Comparison of ENCODE assay signal across 8 cellular contexts in the genomic region with DNA sequence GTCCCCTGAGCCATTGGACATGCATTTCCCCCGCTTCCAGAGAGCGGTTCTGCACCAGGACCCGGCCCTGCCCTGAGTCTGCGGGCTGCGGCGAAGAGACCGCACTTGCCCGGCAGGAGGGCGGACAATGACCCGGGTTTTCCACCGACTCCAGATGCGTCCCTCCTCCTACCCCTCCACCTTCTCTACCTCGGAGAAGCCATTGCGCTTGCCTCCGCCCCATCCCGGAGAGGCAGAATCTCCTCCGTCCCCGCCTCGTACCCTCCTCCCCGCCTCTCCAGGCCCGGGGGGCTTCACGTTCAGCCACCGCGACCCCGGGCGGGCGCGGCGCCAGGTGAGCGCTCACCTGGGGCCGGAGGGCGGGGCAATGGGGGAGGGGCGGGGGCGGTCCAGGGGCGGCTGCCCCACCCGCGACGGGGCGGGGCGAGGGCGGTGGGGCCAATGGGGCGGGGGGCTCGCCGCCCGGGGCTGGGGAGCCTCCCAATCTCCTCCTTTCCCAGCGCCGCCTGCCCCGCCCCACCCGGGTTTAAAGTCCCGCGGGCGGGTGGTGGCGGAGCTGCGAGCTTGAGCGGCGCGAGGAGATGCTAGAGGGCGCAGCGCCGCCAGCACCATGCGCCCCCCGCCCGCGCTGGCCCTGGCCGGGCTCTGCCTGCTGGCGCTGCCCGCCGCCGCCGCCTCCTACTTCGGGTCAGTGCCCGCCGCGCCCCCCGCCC. TPM values are rescaled to one million over a fixed set of nuclear protein-coding genes. Genes with fewer than 3 reads are reported as not detected.
DNase-seq lines count a peak whose midpoint lies in the region; ATAC-seq and TF ChIP-seq lines count a peak whose summit lies in the region.

A gene with protein sequence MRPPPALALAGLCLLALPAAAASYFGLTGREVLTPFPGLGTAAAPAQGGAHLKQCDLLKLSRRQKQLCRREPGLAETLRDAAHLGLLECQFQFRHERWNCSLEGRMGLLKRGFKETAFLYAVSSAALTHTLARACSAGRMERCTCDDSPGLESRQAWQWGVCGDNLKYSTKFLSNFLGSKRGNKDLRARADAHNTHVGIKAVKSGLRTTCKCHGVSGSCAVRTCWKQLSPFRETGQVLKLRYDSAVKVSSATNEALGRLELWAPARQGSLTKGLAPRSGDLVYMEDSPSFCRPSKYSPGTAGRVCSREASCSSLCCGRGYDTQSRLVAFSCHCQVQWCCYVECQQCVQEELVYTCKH (plus strand): TSS at position 555 of the 713 bp plus-strand sequence. CDS start 56 bp downstream, at position 611.

- H3K4me1 ChIP-seq in foreskin keratinocyte: no peaks in the 10 kb centered on the region

- peaks cover 48% of the 10 kb centered on the region for H3K27me3 Mint-ChIP-seq in activated naive CD4-positive, alpha-beta T cell treated with anti-CD3 and anti-CD28 coated beads, Interleukin-2, amount 50 U/mL, for 24 hours
- H3K27me3 Mint-ChIP-seq in progenitor cell of endocrine pancreas: peaks cover 87% of the 10 kb centered on the region

- no peaks in the 10 kb centered on the region for H3K9me3 Mint-ChIP-seq in activated naive CD4-positive, alpha-beta T cell treated with anti-CD3 and anti-CD28 coated beads, Interleukin-2, amount 50 U/mL, for 24 hours
- H3K9me3 Mint-ChIP-seq in progenitor cell of endocrine pancreas (ENCODE audit: low read depth): no peaks in the 10 kb centered on the region

- TF ChIP-seq CTCF in foreskin keratinocyte (conservative IDR thresholded peaks at IDR 0.05) (no peak), progenitor cell of endocrine pancreas (IDR thresholded peaks at IDR 0.05; ENCODE audit: unreplicated experiment) (no peak)

- H3K36me3 Mint-ChIP-seq in activated naive CD4-positive, alpha-beta T cell treated with anti-CD3 and anti-CD28 coated beads, Interleukin-2, amount 50 U/mL, for 24 hours: no peaks in the 10 kb centered on the region
- no peaks in the 10 kb centered on the region for H3K36me3 Mint-ChIP-seq in progenitor cell of endocrine pancreas (ENCODE audit: insufficient read depth)

- H3K27ac Mint-ChIP-seq in activated naive CD4-positive, alpha-beta T cell treated with anti-CD3 and anti-CD28 coated beads, Interleukin-2, amount 50 U/mL, for 24 hours: no peak within 1 kb of the TSS
- peak within 1 kb of the TSS; percentile 80 for H3K27ac Mint-ChIP-seq in progenitor cell of endocrine pancreas

- ATAC-seq in SK-N-SH treated with all-trans-retinoic acid at 6 μM for 48 hours (peak; percentile 40), foreskin keratinocyte (peak; percentile 24), HG02798 (IDR thresholded peaks at IDR 0.05; ENCODE audit: poor library complexity, unreplicated experiment) (no peak), HG02571 (IDR thresholded peaks at IDR 0.05; ENCODE audit: unreplicated experiment) (no peak)

- H3K27ac ChIP-seq in foreskin keratinocyte: no peak within 1 kb of the TSS

- H3K4me1 Mint-ChIP-seq in activated naive CD4-positive, alpha-beta T cell treated with anti-CD3 and anti-CD28 coated beads, Interleukin-2, amount 50 U/mL, for 24 hours: peaks cover 8% of the 10 kb centered on the region
- no peaks in the 10 kb centered on the region for H3K4me1 Mint-ChIP-seq in progenitor cell of endocrine pancreas (ENCODE audit: low read depth)

- H3K27me3 ChIP-seq in foreskin keratinocyte: peaks cover 87% of the 10 kb centered on the region

- peak within 1 kb of the TSS; percentile 66 for H3K4me3 Mint-ChIP-seq in activated naive CD4-positive, alpha-beta T cell treated with anti-CD3 and anti-CD28 coated beads, Interleukin-2, amount 50 U/mL, for 24 hours
- peak within 1 kb of the TSS; percentile 74 for H3K4me3 Mint-ChIP-seq in progenitor cell of endocrine pancreas (ENCODE audit: low read depth)

- no peak for DNase-seq in activated naive CD4-positive, alpha-beta T cell (lab: John Stamatoyannopoulos, UW)
- DNase-seq in foreskin keratinocyte (no peak), progenitor cell of endocrine pancreas (ENCODE audit: low spot score, unreplicated experiment) (peak; percentile 53), RKO (ENCODE audit: low spot score) (no peak)

TF ChIP-seq in SK-N-SH treated with all-trans-retinoic acid at 6 μM for 48 hours, 23 proteins besides CTCF, POLR2A, EP300 and RAD21:
- TF ChIP-seq SNAI2 (CRISPR knock-in tag; IDR thresholded peaks at IDR 0.05) (no peak), ARNTL (CRISPR knock-in tag; IDR thresholded peaks at IDR 0.05; ENCODE audit: borderline replicate concordance, low read depth) (no peak), GLIS3 (CRISPR knock-in tag; IDR thresholded peaks at IDR 0.05) (no peak), ISL1 (CRISPR knock-in tag; IDR thresholded peaks at IDR 0.05) (no peak)
TF ChIP-seq in SK-N-SH treated with all-trans-retinoic acid at 6 μM for 48 hours: peak in this region for 0.

RNA-seq across cellular contexts. Expression of the gene that starts here (rescaled TPM):
- total RNA-seq in foreskin keratinocyte (not detected in 2 replicates), progenitor cell of endocrine pancreas (0.98 and 2.4 TPM in 2 replicates)
- not detected in 2 replicates for polyA plus RNA-seq in foreskin keratinocyte

Comparison
In these comparisons a context has a peak if more than half of its experiments do, and no peak if none do; other contexts are left out.
1. Peak in ATAC-seq in foreskin keratinocyte; RNA of the gene not detected or under 1 TPM.